ENCODE assay signal across 1 cellular context in genomic region chr2:135096665-135097446, GRCh38.
TF ChIP-seq lines count a peak whose summit lies in the region.

No MANE protein-coding gene starts in this region.

TF ChIP-seq in K562, 482 proteins besides CTCF, POLR2A, EP300 and RAD21:
- TF ChIP-seq BDP1 (IDR thresholded peaks at IDR 0.05; ENCODE audit: insufficient read depth, insufficient read length) = no peak
- TF ChIP-seq ZNF384 (IDR thresholded peaks at IDR 0.05; ENCODE audit: low read depth, low read length) = peak; percentile 75
